Comparison of ENCODE assay signal across 20 cellular contexts in genomic region chr6:168536665-168537249, GRCh38.
A peak's percentile ranks its signal among the peaks of the same experiment; 100 is the strongest.
DNase-seq lines count a peak whose midpoint lies in the region; ATAC-seq and TF ChIP-seq lines count a peak whose summit lies in the region.
"Had no signal": no experiment of that assay in that cellular context is flagged by ENCODE, and none has a peak within 500 bp of the region (broad histone marks: within the 10 kb centered on the region; RNA-seq: fewer than 3 reads in every experiment).

No MANE protein-coding gene starts in this region.

- no peak overlapping the region for H3K4me3 Mint-ChIP-seq in stimulated activated naive CD8-positive, alpha-beta T cell treated with anti-CD3 and anti-CD28 coated beads, Interleukin-15, amount 100 ng/mL, for 72 hours
- H3K4me3 Mint-ChIP-seq in naive thymus-derived CD4-positive, alpha-beta T cell: no peak overlapping the region
- no peak overlapping the region for H3K4me3 Mint-ChIP-seq in activated CD4-positive, alpha-beta memory T cell treated with anti-CD3 and anti-CD28 coated beads for 36 hours
- H3K4me3 Mint-ChIP-seq: activated naive CD4-positive, alpha-beta T cell treated with anti-CD3 and anti-CD28 coated beads for 36 hours; B cell; dendritic cell treated with granulocyte-macrophage colony-stimulating factor and Interleukin-4, amounts not matched to agents 40 ng/mL and 50 ng/mL, for 4 days; naive B cell had no signal

- H3K9me3 ChIP-seq in naive thymus-derived CD4-positive, alpha-beta T cell (ENCODE audit: control insufficient read depth in 2 of 3, low read length in 3 of 3): no peaks in the 10 kb centered on the region
- H3K9me3 ChIP-seq in stomach (no peaks in the 10 kb centered on the region), ovary (no peaks in the 10 kb centered on the region)

- H3K36me3 ChIP-seq in naive thymus-derived CD4-positive, alpha-beta T cell (ENCODE audit: control insufficient read depth in 2 of 3, insufficient read depth in 3 of 3, low read length in 3 of 3): no peaks in the 10 kb centered on the region
- H3K36me3 ChIP-seq in stomach (no peaks in the 10 kb centered on the region), ovary (no peaks in the 10 kb centered on the region)

- TF ChIP-seq EP300 in stomach (IDR thresholded peaks at IDR 0.05) (no peak), ovary (IDR thresholded peaks at IDR 0.05) (no peak)

- H3K4me1 ChIP-seq in naive thymus-derived CD4-positive, alpha-beta T cell (ENCODE audit: control insufficient read depth in 2 of 2, insufficient read depth in 2 of 2, low read length in 2 of 2): no peaks in the 10 kb centered on the region
- H3K4me1 ChIP-seq in stomach (peaks cover 0 to 75% (median 27%) of the 10 kb centered on the region in 4 donors), ovary (ENCODE audit: insufficient read depth) (peaks cover 13% of the 10 kb centered on the region)

- TF ChIP-seq POLR2A in stomach (IDR thresholded peaks at IDR 0.05) (no peak), ovary (IDR thresholded peaks at IDR 0.05) (no peak)

- CTCF ChIA-PET in naive thymus-derived CD4-positive, alpha-beta T cell (lab: Charles Lee): no interaction called here
- CTCF ChIA-PET in activated CD4-positive, alpha-beta memory T cell treated with anti-CD3 and anti-CD28 coated beads for 36 hours (lab: Charles Lee): no interaction called here

- WGBS in stomach, 5 donors: 81 to 94% (median 90%) methylated on average over 7 to 14 of the region's 14 CpGs
- WGBS in ovary, 3 donors: 87 to 91% (median 90%) methylated on average over 14 of the region's 14 CpGs

- POLR2A ChIA-PET in naive thymus-derived CD4-positive, alpha-beta T cell (lab: Charles Lee): no interaction called here
- POLR2A ChIA-PET in activated CD4-positive, alpha-beta memory T cell treated with anti-CD3 and anti-CD28 coated beads for 36 hours (lab: Charles Lee): no interaction called here

- no peaks in the 10 kb centered on the region for H3K36me3 Mint-ChIP-seq in naive thymus-derived CD4-positive, alpha-beta T cell
- no peaks in the 10 kb centered on the region for H3K36me3 Mint-ChIP-seq in activated CD4-positive, alpha-beta memory T cell treated with anti-CD3 and anti-CD28 coated beads for 36 hours
- H3K36me3 Mint-ChIP-seq: naive B cell had no signal

- H3K4me3 ChIP-seq in naive thymus-derived CD4-positive, alpha-beta T cell (ENCODE audit: low read length): no peak overlapping the region
- H3K4me3 ChIP-seq in stomach (no peak overlapping the region), ovary (no peak overlapping the region)

- DNase-seq in stimulated activated naive CD8-positive, alpha-beta T cell treated with anti-CD3 and anti-CD28 coated beads, Interleukin-15, amount 100 ng/mL, for 72 hours: no peak
- DNase-seq in stimulated activated naive CD8-positive, alpha-beta T cell treated with anti-CD3 and anti-CD28 coated beads, Interleukin-15, Interleukin-2, amounts not matched to agents 100 U/mL and 50 U/mL, for 24 hours: no peak
- no peak for DNase-seq in naive thymus-derived CD4-positive, alpha-beta T cell
- DNase-seq in stomach: no peak
- DNase-seq in stimulated activated CD4-positive, alpha-beta T cell treated with anti-CD3 and anti-CD28 coated beads, Interleukin-2, amount 100 ng/mL, for 24 hours: no peak
- DNase-seq in GM20000 (ENCODE audit: low spot score): no peak
- no peak for DNase-seq in ovary
- DNase-seq in activated CD4-positive, alpha-beta memory T cell treated with anti-CD3 and anti-CD28 coated beads for 36 hours: no peak
- DNase-seq: activated naive CD4-positive, alpha-beta T cell treated with anti-CD3 and anti-CD28 coated beads for 36 hours; activated T-cell treated with anti-CD3 and anti-CD28 coated beads, Interleukin-2, amount 50 U/mL, for 48 hours; DMS153; mesendoderm; naive B cell; NCI-H1092 treated with DMSO at 0.1 percent for 48 hours; NCI-H2029; NCI-H526 treated with DMSO at 0.1 percent for 48 hours; T-helper 2 cell; trophoblast cell had no signal

- TF ChIP-seq CTCF in stomach (IDR thresholded peaks at IDR 0.05): no peak
- no peak for TF ChIP-seq CTCF in GM20000 (IDR thresholded peaks at IDR 0.05; ENCODE audit: extremely low read depth, missing control alignments)
- TF ChIP-seq CTCF in ovary (IDR thresholded peaks at IDR 0.05): no peak

- peak; percentile 39 for ATAC-seq in stimulated activated naive CD8-positive, alpha-beta T cell treated with anti-CD3 and anti-CD28 coated beads, Interleukin-15, amount 100 ng/mL, for 72 hours
- ATAC-seq in stimulated activated naive CD8-positive, alpha-beta T cell treated with anti-CD3 and anti-CD28 coated beads, Interleukin-15, Interleukin-2, amounts not matched to agents 100 U/mL and 50 U/mL, for 24 hours: no peak
- peak; percentile 31 for ATAC-seq in naive thymus-derived CD4-positive, alpha-beta T cell

- no peaks in the 10 kb centered on the region for H3K27me3 ChIP-seq in naive thymus-derived CD4-positive, alpha-beta T cell (ENCODE audit: control insufficient read depth in 2 of 2, insufficient read depth in 2 of 2, low read length in 2 of 2)
- H3K27me3 ChIP-seq in stomach (no peaks in the 10 kb centered on the region), ovary (no peaks in the 10 kb centered on the region)

- H3K9me3 Mint-ChIP-seq in stimulated activated naive CD8-positive, alpha-beta T cell treated with anti-CD3 and anti-CD28 coated beads, Interleukin-15, amount 100 ng/mL, for 72 hours: no peaks in the 10 kb centered on the region
- no peaks in the 10 kb centered on the region for H3K9me3 Mint-ChIP-seq in naive thymus-derived CD4-positive, alpha-beta T cell
- H3K9me3 Mint-ChIP-seq in activated CD4-positive, alpha-beta memory T cell treated with anti-CD3 and anti-CD28 coated beads for 36 hours: no peaks in the 10 kb centered on the region
- H3K9me3 Mint-ChIP-seq: activated naive CD4-positive, alpha-beta T cell treated with anti-CD3 and anti-CD28 coated beads for 36 hours; dendritic cell treated with granulocyte-macrophage colony-stimulating factor and Interleukin-4, amounts not matched to agents 40 ng/mL and 50 ng/mL, for 4 days; naive B cell had no signal

- intact Hi-C loops in naive thymus-derived CD4-positive, alpha-beta T cell (cut with micrococcal nuclease): no loop called here
- intact Hi-C loops in stomach (cut with DNase I; ENCODE audit: low total_unique reads): no loop called here
- intact Hi-C loops in ovary (cut with DNase I): no loop called here
- intact Hi-C loops in activated CD4-positive, alpha-beta memory T cell treated with anti-CD3 and anti-CD28 coated beads for 36 hours (cut with micrococcal nuclease): no loop called here

- peaks cover 36% of the 10 kb centered on the region for H3K27me3 Mint-ChIP-seq in stimulated activated naive CD8-positive, alpha-beta T cell treated with anti-CD3 and anti-CD28 coated beads, Interleukin-15, amount 100 ng/mL, for 72 hours
- peaks cover 2 to 28% (median 15%) of the 10 kb centered on the region in 5 donors for H3K27me3 Mint-ChIP-seq in naive thymus-derived CD4-positive, alpha-beta T cell
- peaks cover 10% of the 10 kb centered on the region for H3K27me3 Mint-ChIP-seq in activated CD4-positive, alpha-beta memory T cell treated with anti-CD3 and anti-CD28 coated beads for 36 hours
- H3K27me3 Mint-ChIP-seq: B cell had no signal

- no peaks in the 10 kb centered on the region for H3K4me1 Mint-ChIP-seq in stimulated activated naive CD8-positive, alpha-beta T cell treated with anti-CD3 and anti-CD28 coated beads, Interleukin-15, amount 100 ng/mL, for 72 hours
- no peaks in the 10 kb centered on the region for H3K4me1 Mint-ChIP-seq in naive thymus-derived CD4-positive, alpha-beta T cell
- no peaks in the 10 kb centered on the region for H3K4me1 Mint-ChIP-seq in activated CD4-positive, alpha-beta memory T cell treated with anti-CD3 and anti-CD28 coated beads for 36 hours (ENCODE audit: low read depth)
- H3K4me1 Mint-ChIP-seq: B cell, naive B cell had no signal

- H3K27ac Mint-ChIP-seq in stimulated activated naive CD8-positive, alpha-beta T cell treated with anti-CD3 and anti-CD28 coated beads, Interleukin-15, amount 100 ng/mL, for 72 hours: no peak overlapping the region
- no peak overlapping the region for H3K27ac Mint-ChIP-seq in naive thymus-derived CD4-positive, alpha-beta T cell
- no peak overlapping the region for H3K27ac Mint-ChIP-seq in activated CD4-positive, alpha-beta memory T cell treated with anti-CD3 and anti-CD28 coated beads for 36 hours
- H3K27ac Mint-ChIP-seq: activated naive CD4-positive, alpha-beta T cell treated with anti-CD3 and anti-CD28 coated beads for 36 hours; B cell; dendritic cell treated with granulocyte-macrophage colony-stimulating factor and Interleukin-4, amounts not matched to agents 40 ng/mL and 50 ng/mL, for 4 days; naive B cell had no signal

- H3K27ac ChIP-seq in naive thymus-derived CD4-positive, alpha-beta T cell (ENCODE audit: low read depth, low read length): no peak overlapping the region
- H3K27ac ChIP-seq in stomach (peak overlapping the region in 4 of 5 donors; percentile 64 to 84 (median 69)), ovary (no peak overlapping the region)

Comparison
In these comparisons a context has a peak if more than half of its experiments do, and no peak if none do; other contexts are left out.
1. H3K27ac ChIP-seq: peak in stomach (4 of 5); none in naive thymus-derived CD4-positive, alpha-beta T cell (single experiment) and ovary (0 of 2).